ENCODE assay signal across 1 cellular context in the genomic region with DNA sequence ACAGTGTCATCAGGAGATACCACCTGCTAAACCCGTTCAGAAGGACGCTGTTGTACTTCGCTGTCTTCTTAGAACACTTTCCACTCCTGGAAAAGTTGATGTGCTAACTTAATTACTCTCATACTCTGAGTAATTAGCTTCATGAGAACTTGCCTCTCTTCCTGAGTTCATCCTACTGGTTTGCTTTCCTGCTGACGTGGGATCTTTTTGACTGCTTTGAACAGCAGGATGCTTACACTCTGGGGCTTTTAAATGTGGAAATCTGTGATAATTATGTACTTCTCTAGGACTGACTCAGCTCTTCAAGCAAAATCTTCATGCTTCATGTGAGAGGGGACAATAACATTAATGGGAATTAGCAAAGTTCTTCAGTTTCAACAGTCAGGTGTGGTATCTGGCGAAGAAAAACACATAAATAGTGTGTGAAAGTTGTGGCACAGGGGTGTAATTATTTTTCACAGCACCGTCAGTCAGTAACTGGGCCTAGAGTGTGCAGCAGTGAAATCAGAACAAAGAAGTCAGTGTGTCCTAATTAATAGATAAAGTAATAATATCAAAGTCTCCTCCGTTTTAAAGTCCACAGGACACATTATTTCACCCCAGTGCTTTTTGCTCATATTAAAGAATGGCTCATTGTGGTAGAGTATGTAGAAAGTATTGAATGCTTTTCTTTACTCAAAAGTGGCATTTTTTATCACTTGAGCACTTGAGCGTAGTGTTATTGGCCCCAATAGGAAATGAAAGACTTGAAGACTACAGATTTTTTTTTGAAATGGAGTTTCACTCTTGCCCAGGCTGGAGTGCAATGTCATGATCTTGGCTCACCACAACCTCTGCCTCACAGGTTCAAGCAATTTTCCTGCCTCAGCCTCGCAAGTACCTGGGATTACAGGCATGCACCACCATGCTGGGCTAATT.
TF ChIP-seq lines count a peak whose summit lies in the region.

No MANE protein-coding gene starts in this region.

TF ChIP-seq in H1, 55 proteins besides CTCF, POLR2A, EP300 and RAD21 (continued from another document):
- TF ChIP-seq CTBP2 (IDR thresholded peaks at IDR 0.05; ENCODE audit: borderline replicate concordance, insufficient read depth, insufficient read length, low read length) (no peak), ATF3 (IDR thresholded peaks at IDR 0.05; ENCODE audit: insufficient read depth, low read depth, low read length) (no peak)
